ENCODE assay signal across 15 cellular contexts in genomic region chr2:121090088-121090715, GRCh38.
DNase-seq lines count a peak whose midpoint lies in the region; ATAC-seq, FAIRE-seq and TF ChIP-seq lines count a peak whose summit lies in the region.
"Had no signal": no experiment of that assay in that cellular context is flagged by ENCODE, and none has a peak within 500 bp of the region (broad histone marks: within the 10 kb centered on the region; RNA-seq: fewer than 3 reads in every experiment).

No MANE protein-coding gene starts in this region.

- no TSS peak for BruUV-seq in K562 (replicated peaks; lab: Mats Ljungman, UMichigan)

- TF ChIP-seq EP300 in K562 (IDR thresholded peaks at IDR 0.05; ENCODE audit: low read length) = no peak

- H3K27me3 ChIP-seq in K562 (ENCODE audit: control insufficient read depth in 2 of 2, insufficient read depth in 2 of 2, low read length in 2 of 2) (peaks cover 10 to 43% of the 10 kb centered on the region in 2 experiments; a peak in 4 of 5 replicates), trophoblast cell (ENCODE audit: insufficient read depth, low read length) (no peaks in the 10 kb centered on the region)

- peak overlapping the region; percentile 74 for H3K23ac ChIP-seq in trophoblast cell (ENCODE audit: low read length)

- H3K14ac ChIP-seq in trophoblast cell (ENCODE audit: low read length) = no peak overlapping the region

- no peak for TF ChIP-seq CTCF in HEK293 (tag by site-specific recombination; IDR thresholded peaks at IDR 0.05)
- no peak for TF ChIP-seq CTCF in K562 (IDR thresholded peaks at IDR 0.05 in 2 of 3, conservative IDR thresholded peaks at IDR 0.05 in 1 of 3; ENCODE audit: insufficient read depth in 2 of 3, low read depth in 1 of 3, low read length in 3 of 3)

- peak overlapping the region; percentile 59; the same call in 1 of the 2 replicates for H2AFZ ChIP-seq in K562 (ENCODE audit: low read depth, low read length)
- H2AFZ ChIP-seq in trophoblast cell (ENCODE audit: insufficient read depth, low read length, poor library complexity) = no peak overlapping the region

- peak; percentile 72 for DNase-seq in DMS 273 (lab: John Stamatoyannopoulos, UW; ENCODE audit: unreplicated experiment)
- no peak for DNase-seq in DMS 273 treated with DMSO at 0.1 percent for 48 hours (lab: John Stamatoyannopoulos, UW)
- DNase-seq in K562 (ENCODE audit: extremely low read depth in 1 of 4, low spot score in 3 of 4) = no peak
- no peak for DNase-seq in trophoblast cell
- no peak for DNase-seq in activated CD8-positive, alpha-beta memory T cell treated with anti-CD3 and anti-CD28 coated beads, Interleukin-2, amount 50 U/mL, for 4 hours
- no peak for DNase-seq in H54 (ENCODE audit: insufficient read length, low spot score)
- DNase-seq in RPMI8226 = no peak
- DNase-seq: Caco-2; CD8-positive, alpha-beta memory T cell; DMS79 had no signal

- no peak for TF ChIP-seq RAD21 in K562 (CRISPR knock-in tag; conservative IDR thresholded peaks at IDR 0.05 in 1 of 2, IDR thresholded peaks at IDR 0.05 in 1 of 2)

- no peak overlapping the region for H4K8ac ChIP-seq in trophoblast cell (ENCODE audit: low read depth, low read length)

- 0 out of 2 replicates have a peak, but pooled peaks cover under 1% of the 10 kb centered on the region for H4K20me1 ChIP-seq in K562 (replicated peaks; ENCODE audit: control insufficient read depth, insufficient read depth, low read length)

- 0 out of 2 replicates have a peak overlapping the region, but pooled peaks have one; percentile 14 for H3K4me2 ChIP-seq in K562 (ENCODE audit: insufficient read depth, low read length)
- no peak overlapping the region for H3K4me2 ChIP-seq in trophoblast cell (ENCODE audit: low read length)

- H3K79me1 ChIP-seq in trophoblast cell (ENCODE audit: low read length) = no peaks in the 10 kb centered on the region

- H3K36me3 ChIP-seq in HEK293 (ENCODE audit: control insufficient read depth in 2 of 2, insufficient read depth in 1 of 2, low read length in 2 of 2) (no peaks in the 10 kb centered on the region), K562 (ENCODE audit: control insufficient read depth, insufficient read depth, low read length) (no peaks in the 10 kb centered on the region), trophoblast cell (ENCODE audit: control insufficient read depth in 1 of 2, insufficient read depth in 2 of 2, low read length in 2 of 2) (no peaks in the 10 kb centered on the region)

- H3K79me2 ChIP-seq in K562 (ENCODE audit: control insufficient read depth, insufficient read depth, low read length) = no peaks in the 10 kb centered on the region
- H3K79me2 ChIP-seq in trophoblast cell (ENCODE audit: control insufficient read depth, insufficient read depth, low read length, poor library complexity) = no peaks in the 10 kb centered on the region

- in situ Hi-C loops in K562 (cut with MboI) = loop anchor here (10.0 to 25.0 kb wide), 2 partner anchors 235 to 697 kb away; no protein-coding TSS in a partner anchor

- H2AK5ac ChIP-seq in trophoblast cell (ENCODE audit: low read length) = no peak overlapping the region

- H3K9ac ChIP-seq in K562 (ENCODE audit: insufficient read depth in 1 of 2, low read depth in 2 of 2, low read length in 2 of 2) (no peak overlapping the region), trophoblast cell (ENCODE audit: low read length) (no peak overlapping the region)

- H3K4me1 ChIP-seq in HEK293 (ENCODE audit: control insufficient read depth, insufficient read depth, low read length) (no peaks in the 10 kb centered on the region), K562 (replicated peaks in 1 of 2; ENCODE audit: control insufficient read depth in 2 of 2, insufficient read depth in 2 of 2, low read length in 2 of 2) (0 out of 5 replicates have a peak, but pooled peaks cover 0 to 3% of the 10 kb centered on the region in 2 experiments), trophoblast cell (ENCODE audit: control insufficient read depth in 1 of 2, insufficient read depth in 2 of 2, low read length in 2 of 2) (no peaks in the 10 kb centered on the region)

- no peak overlapping the region for H3K4ac ChIP-seq in trophoblast cell (ENCODE audit: low read depth, low read length)

- H3K9me3 ChIP-seq in HEK293 (ENCODE audit: control insufficient read depth, insufficient read depth, low read depth, low read length) (no peaks in the 10 kb centered on the region), K562 (replicated peaks; ENCODE audit: control insufficient read depth, insufficient read depth, low read depth, low read length) (no peaks in the 10 kb centered on the region), trophoblast cell (ENCODE audit: insufficient read depth, low read depth, low read length) (peaks cover 6% of the 10 kb centered on the region)

- H3K4me3 ChIP-seq in HEK293 (ENCODE audit: low read depth, low read length) (no peak overlapping the region), K562 (no peak overlapping the region), trophoblast cell (ENCODE audit: low read depth, low read length) (peak overlapping the region; percentile 14)

- 0 out of 3 replicates have a peak, but pooled peaks have one; percentile 34 for ATAC-seq in K562
- ATAC-seq: HCT116 had no signal

- H3K9me1 ChIP-seq in K562 (ENCODE audit: control insufficient read depth, insufficient read depth, low read length) = no peaks in the 10 kb centered on the region

- intact Hi-C loops in K562 (cut with micrococcal nuclease) = no loop called here

- TF ChIP-seq POLR2A in K562 (conservative IDR thresholded peaks at IDR 0.05) = no peak
- TF ChIP-seq POLR2A in H54 (IDR thresholded peaks at IDR 0.05; ENCODE audit: low read depth, low read length) = no peak

- H2BK120ac ChIP-seq in trophoblast cell (ENCODE audit: insufficient read depth, low read length, poor library complexity) = no peak overlapping the region

- no peak overlapping the region for H4K12ac ChIP-seq in trophoblast cell (ENCODE audit: low read depth, low read length)

- no peak overlapping the region for H2BK5ac ChIP-seq in trophoblast cell (ENCODE audit: low read depth, low read length, poor library complexity)

- no peak overlapping the region for H2BK12ac ChIP-seq in trophoblast cell (ENCODE audit: low read length)

- H4K91ac ChIP-seq in trophoblast cell (ENCODE audit: low read depth, low read length) = no peak overlapping the region

- WGBS in K562 (ENCODE audit: insufficient coverage, low coverage, missing lambda C conversion rate) = 14% methylated on average over 18 of the region's 18 CpGs
- no CpG with 5 or more reads among the region's 18 CpGs for WGBS in trophoblast cell (ENCODE audit: extremely low coverage, insufficient coverage, insufficient read length)

- CTCF ChIA-PET in HEK293 (lab: Yijun Ruan, JAX) = interaction anchor here (1.2 to 3.5 kb wide), 2 partner anchors 10 to 267 kb away, joined by 4 to 15 read pairs; no protein-coding TSS in a partner anchor
- CTCF ChIA-PET in K562 (lab: Yijun Ruan, JAX; ENCODE audit: low intra/inter-chr PET ratio) = interaction anchor here (0.7 kb wide), 1 partner anchor 265 kb away, joined by 3 read pairs; no protein-coding TSS in a partner anchor

- no peak overlapping the region for H3K18ac ChIP-seq in trophoblast cell (ENCODE audit: low read length)

- POLR2A ChIA-PET in HEK293 (lab: Yijun Ruan, JAX) (interaction anchor here (0.7 to 1.1 kb wide), 2 partner anchors 15 to 723 kb away, joined by 3 to 5 read pairs; no protein-coding TSS in a partner anchor), K562 (lab: Yijun Ruan, JAX) (interaction anchor here (1.1 to 1.3 kb wide), 2 partner anchors 13 to 15 kb away, joined by 3 to 4 read pairs; no protein-coding TSS in a partner anchor)

- H3K27ac ChIP-seq in HEK293 (ENCODE audit: extremely low read depth, low read depth, low read length) (no peak overlapping the region), K562 (ENCODE audit: extremely low read depth, low read depth, low read length) (no peak overlapping the region), trophoblast cell (ENCODE audit: low read depth, low read length) (no peak overlapping the region)
- H3K27ac ChIP-seq: 22Rv1 had no signal

- FAIRE-seq in K562 (lab: Jason Lieb, UNC) (no peak), H54 (lab: Jason Lieb, UNC) (no peak)
- FAIRE-seq: GM12891, H1 had no signal

TF ChIP-seq in HEK293, 187 proteins besides CTCF, POLR2A, EP300 and RAD21 (continues in another document):
- TF ChIP-seq SALL2 (tag by site-specific recombination; IDR thresholded peaks at IDR 0.05; ENCODE audit: borderline replicate concordance) (no peak), SCRT1 (tag by site-specific recombination; IDR thresholded peaks at IDR 0.05; ENCODE audit: borderline replicate concordance) (peak; percentile 52; the same call in 1 of the 2 replicates), ZNF394 (tag by site-specific recombination; IDR thresholded peaks at IDR 0.05; ENCODE audit: borderline replicate concordance) (no peak), ZNF473 (tag by site-specific recombination; IDR thresholded peaks at IDR 0.05) (no peak)

TF ChIP-seq in K562, 482 proteins besides CTCF, POLR2A, EP300 and RAD21 (continues in another document):
- TF ChIP-seq ZBTB8A (IDR thresholded peaks at IDR 0.05; ENCODE audit: partially characterized antibody) = no peak
- TF ChIP-seq ZC3H8 (IDR thresholded peaks at IDR 0.05) = no peak
- TF ChIP-seq, protein P1, sequence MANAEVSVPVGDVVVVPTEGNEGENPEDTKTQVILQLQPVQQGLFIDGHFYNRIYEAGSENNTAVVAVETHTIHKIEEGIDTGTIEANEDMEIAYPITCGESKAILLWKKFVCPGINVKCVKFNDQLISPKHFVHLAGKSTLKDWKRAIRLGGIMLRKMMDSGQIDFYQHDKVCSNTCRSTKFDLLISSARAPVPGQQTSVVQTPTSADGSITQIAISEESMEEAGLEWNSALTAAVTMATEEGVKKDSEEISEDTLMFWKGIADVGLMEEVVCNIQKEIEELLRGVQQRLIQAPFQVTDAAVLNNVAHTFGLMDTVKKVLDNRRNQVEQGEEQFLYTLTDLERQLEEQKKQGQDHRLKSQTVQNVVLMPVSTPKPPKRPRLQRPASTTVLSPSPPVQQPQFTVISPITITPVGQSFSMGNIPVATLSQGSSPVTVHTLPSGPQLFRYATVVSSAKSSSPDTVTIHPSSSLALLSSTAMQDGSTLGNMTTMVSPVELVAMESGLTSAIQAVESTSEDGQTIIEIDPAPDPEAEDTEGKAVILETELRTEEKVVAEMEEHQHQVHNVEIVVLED (CRISPR knock-in tag; IDR thresholded peaks at IDR 0.05) = no peak
- TF ChIP-seq BHLHE40 (IDR thresholded peaks at IDR 0.05; ENCODE audit: low read length) = no peak
- peak; percentile 53; the same call in 1 of the 2 replicates for TF ChIP-seq NR2C1 (IDR thresholded peaks at IDR 0.05)
- peak; percentile 64 for TF ChIP-seq NR2C1 (tag; IDR thresholded peaks at IDR 0.05)
- TF ChIP-seq DPF2 (IDR thresholded peaks at IDR 0.05) = no peak
- peak; percentile 28; the same call in 1 of the 2 replicates for TF ChIP-seq GABPA (tag; conservative IDR thresholded peaks at IDR 0.05; ENCODE audit: low read depth)
- no peak for TF ChIP-seq SREBF2 (CRISPR knock-in tag; IDR thresholded peaks at IDR 0.05)
